12 cellular contexts compared by ENCODE assay signal in genomic region chr17:41530062-41531048, GRCh38. TPM values are rescaled to one million over a fixed set of nuclear protein-coding genes. Genes with fewer than 3 reads are reported as not detected.
DNase-seq lines count a peak whose midpoint lies in the region; ATAC-seq and TF ChIP-seq lines count a peak whose summit lies in the region.
"Had no signal": no experiment of that assay in that cellular context is flagged by ENCODE, and none has a peak within 500 bp of the region (broad histone marks: within the 10 kb centered on the region; RNA-seq: fewer than 3 reads in every experiment).

No MANE protein-coding gene starts in this region.

- peaks cover 0 to 58% (median 42%) of the 10 kb centered on the region in 45 donors for H3K27me3 ChIP-seq in dorsolateral prefrontal cortex

- intact Hi-C loops in dorsolateral prefrontal cortex (cut with DNase I), result no loop called here

- no peak overlapping the region for H3K27ac Mint-ChIP-seq in natural killer cell treated with Interleukin-12 subunit alpha and Interleukin-12 subunit beta and Interleukin-15 and Interleukin-18, amount 100 ng/mL, for 72 hours
- H3K27ac Mint-ChIP-seq: natural killer cell; stimulated activated effector memory CD8-positive, alpha-beta T cell treated with anti-CD3 and anti-CD28 coated beads, Interleukin-12 subunit alpha, Interleukin-12 subunit beta, amount 100 ng/mL, for 72 hours had no signal

- no peak overlapping the region for H3K4me3 Mint-ChIP-seq in natural killer cell treated with Interleukin-12 subunit alpha and Interleukin-12 subunit beta and Interleukin-15 and Interleukin-18, amount 100 ng/mL, for 72 hours
- H3K4me3 Mint-ChIP-seq: natural killer cell; stimulated activated effector memory CD8-positive, alpha-beta T cell treated with anti-CD3 and anti-CD28 coated beads, Interleukin-12 subunit alpha, Interleukin-12 subunit beta, amount 100 ng/mL, for 72 hours had no signal

- peaks cover 33 to 45% of the 10 kb centered on the region in 2 donors for H3K27me3 Mint-ChIP-seq in natural killer cell treated with Interleukin-12 subunit alpha and Interleukin-12 subunit beta and Interleukin-15 and Interleukin-18, amount 100 ng/mL, for 72 hours

- no peaks in the 10 kb centered on the region for H3K9me3 Mint-ChIP-seq in natural killer cell treated with Interleukin-12 subunit alpha and Interleukin-12 subunit beta and Interleukin-15 and Interleukin-18, amount 100 ng/mL, for 72 hours
- H3K9me3 Mint-ChIP-seq: natural killer cell; stimulated activated effector memory CD8-positive, alpha-beta T cell treated with anti-CD3 and anti-CD28 coated beads, Interleukin-12 subunit alpha, Interleukin-12 subunit beta, amount 100 ng/mL, for 72 hours had no signal

- no peaks in the 10 kb centered on the region for H3K36me3 Mint-ChIP-seq in natural killer cell treated with Interleukin-12 subunit alpha and Interleukin-12 subunit beta and Interleukin-15 and Interleukin-18, amount 100 ng/mL, for 72 hours
- H3K36me3 Mint-ChIP-seq: natural killer cell; stimulated activated effector memory CD8-positive, alpha-beta T cell treated with anti-CD3 and anti-CD28 coated beads, Interleukin-12 subunit alpha, Interleukin-12 subunit beta, amount 100 ng/mL, for 72 hours had no signal

- TF ChIP-seq CTCF in cardiac fibroblast (IDR thresholded peaks at IDR 0.05; ENCODE audit: low read depth, low read length) (no peak), dorsolateral prefrontal cortex (IDR thresholded peaks at IDR 0.05 in 54 of 56, conservative IDR thresholded peaks at IDR 0.05 in 2 of 56; ENCODE audit: low read depth in 1 of 56, partially characterized antibody in 56 of 56) (no peak)

- no peak for ATAC-seq in natural killer cell treated with Interleukin-12 subunit alpha and Interleukin-12 subunit beta and Interleukin-15 and Interleukin-18, amount 100 ng/mL, for 72 hours
- ATAC-seq: natural killer cell; stimulated activated effector memory CD8-positive, alpha-beta T cell treated with anti-CD3 and anti-CD28 coated beads, Interleukin-12 subunit alpha, Interleukin-12 subunit beta, amount 100 ng/mL, for 72 hours had no signal

- H3K4me1 Mint-ChIP-seq in natural killer cell treated with Interleukin-12 subunit alpha and Interleukin-12 subunit beta and Interleukin-15 and Interleukin-18, amount 100 ng/mL, for 72 hours (ENCODE audit: low read depth in 2 of 2), result peaks cover 0 to 3% of the 10 kb centered on the region in 2 donors

- no peak overlapping the region for H3K27ac ChIP-seq in substantia nigra (ENCODE audit: low read depth, low read length, poor library complexity, severe bottlenecking)
- no peak overlapping the region for H3K27ac ChIP-seq in dorsolateral prefrontal cortex

- no peak overlapping the region for H3K4me3 ChIP-seq in cardiac fibroblast (replicated peaks in 1 of 2; ENCODE audit: low read depth in 2 of 2, low read length in 2 of 2)
- no peak overlapping the region for H3K4me3 ChIP-seq in dorsolateral prefrontal cortex

- peak; percentile 86 for DNase-seq in AG08396 (ENCODE audit: low spot score)
- DNase-seq in HuH-7 (ENCODE audit: low spot score), result peak; percentile 44
- peak; percentile 80 to 87 for DNase-seq in cardiac fibroblast (ENCODE audit: low read depth in 2 of 2)
- DNase-seq in mucosa of gallbladder (ENCODE audit: low spot score), result peak; percentile 60
- DNase-seq in hippocampal formation (lab: John Stamatoyannopoulos, UW), result no peak
- DNase-seq in substantia nigra (lab: John Stamatoyannopoulos, UW), result no peak
- no peak for DNase-seq in natural killer cell treated with Interleukin-12 subunit alpha and Interleukin-12 subunit beta and Interleukin-15 and Interleukin-18, amount 100 ng/mL, for 72 hours (ENCODE audit: low spot score)
- DNase-seq in dorsolateral prefrontal cortex, result no peak
- DNase-seq: natural killer cell, NCI-H1092 had no signal

RNA-seq across cellular contexts. Expression of gene KRT19, which starts 2.2 kb away (rescaled TPM):
- 1,522 TPM for total RNA-seq in mucosa of gallbladder
- not detected for total RNA-seq in natural killer cell treated with Interleukin-12 subunit alpha and Interleukin-12 subunit beta and Interleukin-15 and Interleukin-18, amount 100 ng/mL, for 72 hours
- 10 to 100 TPM in 1 of 120 experiments, 1 to 10 TPM in 78, under 1 TPM in 26, not detected in 15; 0.34 to 13.9 (median 1.5) TPM for total RNA-seq in dorsolateral prefrontal cortex
- total RNA-seq: natural killer cell had no signal

RNA-seq across cellular contexts. Expression of gene KRT15, which starts 11.7 kb away (rescaled TPM):
- 5.6 TPM for total RNA-seq in mucosa of gallbladder
- not detected for total RNA-seq in natural killer cell treated with Interleukin-12 subunit alpha and Interleukin-12 subunit beta and Interleukin-15 and Interleukin-18, amount 100 ng/mL, for 72 hours
- 1 to 10 TPM in 4 of 120 experiments, under 1 TPM in 10, not detected in 106; 0.09 to 1.3 (median 0.78) TPM for total RNA-seq in dorsolateral prefrontal cortex
- total RNA-seq: cerebellum, natural killer cell had no signal

RNA-seq across cellular contexts. Expression of gene KRT13, which starts 24.9 kb away (rescaled TPM):
- total RNA-seq in mucosa of gallbladder (0.40 TPM), dorsolateral prefrontal cortex (1 to 10 TPM in 2 of 120 experiments, under 1 TPM in 1, not detected in 117; 0.70 to 1.8 (median 1.2) TPM)
- not detected for total RNA-seq in natural killer cell treated with Interleukin-12 subunit alpha and Interleukin-12 subunit beta and Interleukin-15 and Interleukin-18, amount 100 ng/mL, for 72 hours
- total RNA-seq: natural killer cell had no signal

RNA-seq across cellular contexts. Expression of gene KRT36, which starts 40.6 kb away (rescaled TPM):
- total RNA-seq in mucosa of gallbladder, result not detected
- not detected for total RNA-seq in natural killer cell treated with Interleukin-12 subunit alpha and Interleukin-12 subunit beta and Interleukin-15 and Interleukin-18, amount 100 ng/mL, for 72 hours
- not detected for total RNA-seq in dorsolateral prefrontal cortex
- total RNA-seq: cerebellum, natural killer cell had no signal

RNA-seq across cellular contexts. Expression of gene KRT9, which starts 41.5 kb away (rescaled TPM):
- total RNA-seq in mucosa of gallbladder (not detected), dorsolateral prefrontal cortex (under 1 TPM in 3 of 120 experiments, not detected in 117; 0.18 to 0.33 (median 0.24) TPM)
- total RNA-seq in natural killer cell treated with Interleukin-12 subunit alpha and Interleukin-12 subunit beta and Interleukin-15 and Interleukin-18, amount 100 ng/mL, for 72 hours, result not detected
- total RNA-seq: cerebellum, natural killer cell had no signal

Comparison
In these comparisons a context has a peak if more than half of its experiments do, and no peak if none do; other contexts are left out.
1. DNase-seq: peak in AG08396 (single experiment), HuH-7 (single experiment), cardiac fibroblast (2 of 2) and mucosa of gallbladder (single experiment); none in hippocampal formation (0 of 2), substantia nigra (0 of 49), natural killer cell treated with Interleukin-12 subunit alpha and Interleukin-12 subunit beta and Interleukin-15 and Interleukin-18, amount 100 ng/mL, for 72 hours (single experiment) and dorsolateral prefrontal cortex (0 of 10).
2. RNA of gene KRT19, which starts 2.2 kb away (total RNA-seq): 1,522 TPM in mucosa of gallbladder (single experiment); 0.34 to 13.9 TPM in dorsolateral prefrontal cortex and not detected in natural killer cell treated with Interleukin-12 subunit alpha and Interleukin-12 subunit beta and Interleukin-15 and Interleukin-18, amount 100 ng/mL, for 72 hours; every median in the first group is over 100 times any median in the second.